In the genomic region with DNA sequence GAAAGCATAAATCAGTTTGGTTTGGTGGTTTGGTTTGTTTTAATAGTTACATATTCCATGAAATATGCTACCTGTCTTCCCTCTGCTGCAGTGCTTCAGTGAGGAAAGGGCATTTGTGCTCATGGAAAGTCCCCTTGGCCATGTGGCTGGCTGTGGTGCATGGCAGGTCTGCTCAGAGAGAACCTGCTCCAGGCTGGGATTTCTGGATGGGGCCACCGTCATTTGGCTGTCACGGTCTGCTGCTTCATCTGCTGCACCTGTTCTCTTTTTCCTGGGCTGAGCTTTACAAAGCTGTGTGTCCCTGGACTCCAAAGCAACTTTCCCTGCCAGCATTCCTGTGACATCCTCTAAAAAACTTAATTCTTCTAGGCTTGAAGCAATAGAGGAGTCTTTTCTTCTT, we compare ENCODE assay signal across 12 cellular contexts. TPM values are rescaled to one million over a fixed set of nuclear protein-coding genes. Genes with fewer than 3 reads are reported as not detected.
DNase-seq lines count a peak whose midpoint lies in the region; ATAC-seq, FAIRE-seq and TF ChIP-seq lines count a peak whose summit lies in the region.
"Had no signal": no experiment of that assay in that cellular context is flagged by ENCODE, and none has a peak within 500 bp of the region (broad histone marks: within the 10 kb centered on the region; RNA-seq: fewer than 3 reads in every experiment).

No MANE protein-coding gene starts in this region.

- peak overlapping the region; percentile 56 for H3K27ac ChIP-seq in GM12878 (ENCODE audit: control insufficient read depth, insufficient read depth)
- no peak overlapping the region for H3K27ac ChIP-seq in CD4-positive, alpha-beta T cell (ENCODE audit: low read depth, low read length)
- H3K27ac ChIP-seq in spleen = no peak overlapping the region

- ATAC-seq in GM21360 (IDR thresholded peaks at IDR 0.05; ENCODE audit: unreplicated experiment) = peak; percentile 47
- ATAC-seq in GM12878 = peak; percentile 68
- ATAC-seq in CD4-positive, alpha-beta T cell (ENCODE audit: poor library complexity) = no peak
- ATAC-seq: Panc1 had no signal

- RAD21 ChIA-PET in GM12878 (lab: Charles Lee; ENCODE audit: unreplicated experiment) = no interaction called here

- H3K9me3 ChIP-seq in GM12878 (replicated peaks; ENCODE audit: control insufficient read depth, insufficient read depth, low read length) = no peaks in the 10 kb centered on the region
- H3K9me3 ChIP-seq in CD4-positive, alpha-beta T cell (ENCODE audit: control insufficient read depth, low read length) = no peaks in the 10 kb centered on the region
- H3K9me3 ChIP-seq in spleen = no peaks in the 10 kb centered on the region

- peaks cover 19% of the 10 kb centered on the region for H3K4me1 ChIP-seq in GM12878 (ENCODE audit: control insufficient read depth, insufficient read depth, low read length)
- peaks cover 0 to 28% (median 11%) of the 10 kb centered on the region in 6 donors for H3K4me1 ChIP-seq in spleen

- DNase-seq in COR-L47 (lab: John Stamatoyannopoulos, UW) (peak; percentile 45), NCI-H2081 treated with DMSO at 0.1 percent for 48 hours (lab: John Stamatoyannopoulos, UW) (peak; percentile 67), GM12878 (ENCODE audit: low read depth, low spot score) (no peak), AG08396 (ENCODE audit: low spot score) (no peak), spleen (no peak), germinal center (ENCODE audit: low spot score) (no peak)
- no peak for DNase-seq in CD4-positive, alpha-beta T cell

- no peak overlapping the region for H3K9ac ChIP-seq in GM12878 (ENCODE audit: control insufficient read depth, insufficient read depth, low read length)

- no TSS peak for BruUV-seq in GM12878 (replicated peaks; lab: Mats Ljungman, UMichigan)

- FAIRE-seq in GM12878 (lab: Jason Lieb, UNC) = no peak
- FAIRE-seq: islet of Langerhans had no signal

- no peak for TF ChIP-seq EP300 in GM12878 (IDR thresholded peaks at IDR 0.05; ENCODE audit: borderline replicate concordance in 1 of 2, control insufficient read depth in 1 of 2, low read depth in 2 of 2, low read length in 2 of 2)

- in situ Hi-C loops in GM12878 (cut with MboI) = no loop called here

- no peak overlapping the region for H3K27ac Mint-ChIP-seq in CD4-positive, alpha-beta T cell
- H3K27ac Mint-ChIP-seq: activated T-helper 1 cell treated with anti-CD3 and anti-CD28 coated beads, Interleukin-12 subunit alpha, Interleukin-12 subunit beta, Interleukin-2, Interleukin-4 antibody, amounts not matched to agents 30 ng/mL and 10 ng/mL and 1 ng/mL, durations not matched to agents 14 hours and 24 hours and 36 hours; stimulated activated naive CD8-positive, alpha-beta T cell treated with anti-CD3 and anti-CD28 coated beads, Interleukin-15, Interleukin-2, amounts not matched to agents 100 ng/mL and 50 ng/mL, for 24 hours had no signal

- no peaks in the 10 kb centered on the region for H3K9me3 Mint-ChIP-seq in CD4-positive, alpha-beta T cell
- H3K9me3 Mint-ChIP-seq: activated T-helper 1 cell treated with anti-CD3 and anti-CD28 coated beads, Interleukin-12 subunit alpha, Interleukin-12 subunit beta, Interleukin-2, Interleukin-4 antibody, amounts not matched to agents 30 ng/mL and 10 ng/mL and 1 ng/mL, durations not matched to agents 14 hours and 24 hours and 36 hours; stimulated activated naive CD8-positive, alpha-beta T cell treated with anti-CD3 and anti-CD28 coated beads, Interleukin-15, Interleukin-2, amounts not matched to agents 100 ng/mL and 50 ng/mL, for 24 hours had no signal

- 0% methylated on average over 2 of the region's 2 CpGs for WGBS in GM12878 (ENCODE audit: insufficient coverage, insufficient replicate concordance, low lambda C conversion rate, missing lambda C conversion rate)
- 74 to 85% (median 79%) methylated on average over 2 of the region's 2 CpGs for WGBS in spleen, 5 donors

- H3K4me2 ChIP-seq in GM12878 (ENCODE audit: control insufficient read depth, insufficient read depth) = peak overlapping the region; percentile 79

- POLR2A ChIA-PET in GM12878 (lab: Charles Lee) = interaction anchor here (2.1 kb wide), 1 partner anchor 8 kb away, joined by 5 read pairs; no protein-coding TSS in a partner anchor
- POLR2A ChIA-PET in CD4-positive, alpha-beta T cell (lab: Charles Lee) = no interaction called here

- H3K4me3 ChIP-seq in GM12878 (no peak overlapping the region), spleen (no peak overlapping the region)

- SMC1A ChIA-PET in GM12878 (lab: Charles Lee; ENCODE audit: uncharacterized antibody, unreplicated experiment) = interaction anchor here (0.9 to 7.0 kb wide), 7 partner anchors 8 to 51 kb away, joined by 4 to 45 read pairs (median 6); a partner anchor contains a TSS

- intact Hi-C loops in GM12878 (cut with micrococcal nuclease; ENCODE audit: unreplicated experiment) = no loop called here
- intact Hi-C loops in CD4-positive, alpha-beta T cell (cut with DNase I, micrococcal nuclease) = no loop called here
- intact Hi-C loops in spleen (cut with DNase I; ENCODE audit: low total_unique reads) = no loop called here

- H3K4me1 Mint-ChIP-seq in CD4-positive, alpha-beta T cell (ENCODE audit: low read depth) = no peaks in the 10 kb centered on the region

- no peaks in the 10 kb centered on the region for H3K36me3 Mint-ChIP-seq in CD4-positive, alpha-beta T cell (ENCODE audit: low read depth)

- no peaks in the 10 kb centered on the region for H3K27me3 ChIP-seq in GM12878 (replicated peaks in 1 of 2; ENCODE audit: control insufficient read depth in 2 of 2, insufficient read depth in 2 of 2, low read length in 1 of 2)
- H3K27me3 ChIP-seq in CD4-positive, alpha-beta T cell (ENCODE audit: control insufficient read depth, insufficient read depth, low read length) = no peaks in the 10 kb centered on the region
- H3K27me3 ChIP-seq in spleen (replicated peaks in 1 of 7) = no peaks in the 10 kb centered on the region

- H3K79me2 ChIP-seq in GM12878 (ENCODE audit: control insufficient read depth, insufficient read depth, low read length) = peaks cover 19% of the 10 kb centered on the region

- H2AFZ ChIP-seq in GM12878 (ENCODE audit: control insufficient read depth, low read depth, low read length) = peak overlapping the region; percentile 33; the same call in 1 of the 2 replicates

- H3K4me3 Mint-ChIP-seq in CD4-positive, alpha-beta T cell = no peak overlapping the region
- H3K4me3 Mint-ChIP-seq: activated T-helper 1 cell treated with anti-CD3 and anti-CD28 coated beads, Interleukin-12 subunit alpha, Interleukin-12 subunit beta, Interleukin-2, Interleukin-4 antibody, amounts not matched to agents 30 ng/mL and 10 ng/mL and 1 ng/mL, durations not matched to agents 14 hours and 24 hours and 36 hours; stimulated activated naive CD8-positive, alpha-beta T cell treated with anti-CD3 and anti-CD28 coated beads, Interleukin-15, Interleukin-2, amounts not matched to agents 100 ng/mL and 50 ng/mL, for 24 hours had no signal

- TF ChIP-seq RAD21 in GM12878 (IDR thresholded peaks at IDR 0.05; ENCODE audit: insufficient read depth, low read depth, low read length) = no peak

- no peaks in the 10 kb centered on the region for H4K20me1 ChIP-seq in GM12878 (ENCODE audit: control insufficient read depth, insufficient read depth)

- peaks cover 26% of the 10 kb centered on the region for H3K27me3 Mint-ChIP-seq in CD4-positive, alpha-beta T cell

- TF ChIP-seq CTCF in GM12878 (IDR thresholded peaks at IDR 0.05 in 2 of 3, conservative IDR thresholded peaks at IDR 0.05 in 1 of 3; ENCODE audit: control insufficient read depth in 2 of 3, extremely low read depth in 1 of 3, insufficient read depth in 1 of 3, low read depth in 3 of 3, low read length in 3 of 3) (no peak), spleen (IDR thresholded peaks at IDR 0.05 in 8 of 11, conservative IDR thresholded peaks at IDR 0.05 in 3 of 11) (no peak)
- no peak for TF ChIP-seq CTCF in CD4-positive, alpha-beta T cell (IDR thresholded peaks at IDR 0.05)

- TF ChIP-seq POLR2A in GM12878 (IDR thresholded peaks at IDR 0.05; ENCODE audit: low read depth, low read length) (no peak), spleen (IDR thresholded peaks at IDR 0.05) (no peak)

- CTCF ChIA-PET in GM12878 (lab: Yijun Ruan, JAX) = interaction anchor here (0.6 to 2.2 kb wide), 5 partner anchors 10 to 440 kb away, joined by 3 to 10 read pairs (median 4); no protein-coding TSS in a partner anchor
- CTCF ChIA-PET in CD4-positive, alpha-beta T cell (lab: Charles Lee) = no interaction called here

- no peaks in the 10 kb centered on the region for H3K36me3 ChIP-seq in GM12878 (ENCODE audit: control insufficient read depth in 2 of 2, insufficient read depth in 2 of 2, low read length in 1 of 2)
- no peaks in the 10 kb centered on the region for H3K36me3 ChIP-seq in spleen

TF ChIP-seq in GM12878, 131 proteins besides CTCF, POLR2A, EP300 and RAD21 (continues in another document):
- no peak for TF ChIP-seq CEBPB (IDR thresholded peaks at IDR 0.05; ENCODE audit: borderline replicate concordance in 1 of 2, low read depth in 2 of 2, low read length in 2 of 2)

RNA-seq across cellular contexts. Expression of a gene that starts 8.9 kb away (rescaled TPM):
- 204 and 221 TPM in 2 replicates for total RNA-seq in GM12878 (2013; cell fraction: nucleolus; rRNA removed)
- total RNA-seq in GM12878 (2014; rRNA removed) = 29.6 and 33.3 TPM in 2 replicates
- 39.3 and 47.1 TPM in 2 replicates for total RNA-seq in GM12878 (2014; rRNA removed; fragmentation: Illumina TruSeq; extraction: Trizol)
- 56.7 and 61.3 TPM in 2 replicates for total RNA-seq in GM12878 (2021)
- 4.0 TPM for polyA plus RNA-seq in GM12878 (2011; ENCODE audit: low read depth)
- polyA plus RNA-seq in GM12878 (2011; rRNA removed) = 24.3 and 33.2 TPM in 2 replicates
- polyA plus RNA-seq in GM12878 (2011; cell fraction: cytosol; rRNA removed) = 10.8 and 12.3 TPM in 2 replicates
- 26.0 and 33.3 TPM in 2 replicates for polyA plus RNA-seq in GM12878 (2011; cell fraction: nucleus; rRNA removed)
- 6.8 and 7.4 TPM in 2 replicates for polyA plus RNA-seq in GM12878 (2012)
- 30.9 and 31.6 TPM in 2 replicates for polyA plus RNA-seq in GM12878 (2014; fragmentation: Illumina TruSeq; extraction: Trizol)
- polyA plus RNA-seq in GM12878 (2014; fragmentation: Nextera tagmentation; extraction: Ambion mirVana) = 1 to 10 TPM; 6.5 to 7.3 TPM
- polyA plus RNA-seq in GM12878 (2014; rRNA removed) = 14.3 and 16.1 TPM in 2 replicates
- polyA plus RNA-seq in GM12878 (2016; fragmentation: Nextera tagmentation; extraction: Ambion mirVana) = 10 to 100 TPM; 12.7 to 24.1 TPM
- polyA minus RNA-seq in GM12878 (2011; rRNA and poly(A)+ RNA removed) = 78.9 and 108 TPM in 2 replicates
- polyA minus RNA-seq in GM12878 (2011; cell fraction: cytosol; rRNA and poly(A)+ RNA removed) = 13.1 and 18.1 TPM in 2 replicates
- 106 and 146 TPM in 2 replicates for polyA minus RNA-seq in GM12878 (2011; cell fraction: nucleus; rRNA and poly(A)+ RNA removed)
- under 1 TPM; 0.45 to 0.47 TPM for total RNA-seq in CD4-positive, alpha-beta T cell
- total RNA-seq in spleen = 100 to 1,000 TPM in 1 of 7 donors, 10 to 100 TPM in 6; 48.2 to 109 (median 73.5) TPM
- 1 to 10 TPM; 6.6 to 8.9 (median 7.3) TPM for polyA plus RNA-seq in spleen

Comparison
In these comparisons a context has a peak if more than half of its experiments do, and no peak if none do; other contexts are left out.
1. DNase-seq: peak in COR-L47 (single experiment) and NCI-H2081 treated with DMSO at 0.1 percent for 48 hours (single experiment); none in GM12878 (single experiment), AG08396 (single experiment), CD4-positive, alpha-beta T cell (0 of 10), spleen (single experiment) and germinal center (single experiment).
2. RNA of a gene that starts 8.9 kb away (total RNA-seq): 48.2 to 109 TPM in spleen and 29.6 to 221 TPM in GM12878; 0.45 to 0.47 TPM in CD4-positive, alpha-beta T cell; every median in the first group is over 10 times any median in the second.